23 cellular contexts compared by ENCODE assay signal in genomic region chr3:194156095-194156494, GRCh38.
"Had no signal": no experiment of that assay in that cellular context is flagged by ENCODE, and none has a peak within 500 bp of the region (broad histone marks: within the 10 kb centered on the region; RNA-seq: fewer than 3 reads in every experiment).

No MANE protein-coding gene starts in this region.

- H3K9me3 ChIP-seq: MG63, SJCRH30 had no signal

- H3K4me3 ChIP-seq: MG63, SJCRH30 had no signal

- H3K36me3 ChIP-seq: MG63, SJCRH30 had no signal

- FAIRE-seq: HTR-8/SVneo, RCC 7860 had no signal

- DNase-seq: Karpas-422, KG1, MG63, NCI-H1092, NCI-H1105 treated with DMSO at 0.1 percent for 48 hours, NCI-H1417 treated with DMSO at 0.1 percent for 48 hours, NCI-H146, NCI-H1694 treated with DMSO at 0.1 percent for 48 hours, NCI-H1930, NCI-H2081, NCI-H2107, NCI-H226, NCI-H446, NCI-H510A, NCI-H524 treated with DMSO at 0.1 percent for 48 hours, NCI-H69, NCI-H774, SHP77 treated with DMSO at 0.1 percent for 48 hours, SJCRH30 had no signal

- H3K4me1 ChIP-seq: SJCRH30 had no signal

- H3K27ac ChIP-seq: HL-60, SJCRH30 had no signal

- ATAC-seq: SK-N-SH treated with all-trans-retinoic acid at 6 μM for 48 hours had no signal

- H3K27me3 ChIP-seq: MG63, SJCRH30 had no signal
